Comparison of ENCODE assay signal across 8 cellular contexts in genomic region chr14:39762576-39763401, GRCh38.
DNase-seq lines count a peak whose midpoint lies in the region; ATAC-seq lines count a peak whose summit lies in the region.

No MANE protein-coding gene starts in this region.

- peak; percentile 13 for DNase-seq in HuH-7 (ENCODE audit: low spot score)
- peak; percentile 80 for DNase-seq in islet precursor cell
- DNase-seq in GM03348 (ENCODE audit: low spot score) = no peak
- DNase-seq in LoVo (ENCODE audit: low spot score) = no peak
- no peak for DNase-seq in COLO829 (ENCODE audit: low spot score)

- ATAC-seq in GM18519 (IDR thresholded peaks at IDR 0.05; ENCODE audit: low FRiP score, unreplicated experiment) = peak; percentile 66
- peak; percentile 63 for ATAC-seq in GM21619 (IDR thresholded peaks at IDR 0.05; ENCODE audit: unreplicated experiment)
- no peak for ATAC-seq in HG02885 (IDR thresholded peaks at IDR 0.05; ENCODE audit: poor library complexity, unreplicated experiment)

Comparison
In these comparisons a context has a peak if more than half of its experiments do, and no peak if none do; other contexts are left out.
1. DNase-seq: peak in HuH-7 (single experiment) and islet precursor cell (single experiment); none in GM03348 (single experiment), LoVo (single experiment) and COLO829 (single experiment).